Comparison of ENCODE assay signal across 8 cellular contexts in genomic region chr12:27383429-27384260, GRCh38. TPM values are rescaled to one million over a fixed set of nuclear protein-coding genes. Genes with fewer than 3 reads are reported as not detected.
DNase-seq lines count a peak whose midpoint lies in the region; ATAC-seq and TF ChIP-seq lines count a peak whose summit lies in the region.

No MANE protein-coding gene starts in this region.

- peak overlapping the region; percentile 18 for H2AFZ ChIP-seq in mesenchymal stem cell (ENCODE audit: low read depth, low read length)

- no peak overlapping the region for H2BK5ac ChIP-seq in mesenchymal stem cell (ENCODE audit: low read depth, low read length, poor library complexity, severe bottlenecking)

- no peak overlapping the region for H2BK120ac ChIP-seq in mesenchymal stem cell (ENCODE audit: low read depth, low read length)

- no peaks in the 10 kb centered on the region for H3K79me1 ChIP-seq in mesenchymal stem cell (replicated peaks; ENCODE audit: low read length, poor library complexity, severe bottlenecking)

- H4K91ac ChIP-seq in mesenchymal stem cell (ENCODE audit: low read length) = no peak overlapping the region

- H3K23ac ChIP-seq in mesenchymal stem cell (ENCODE audit: low read length in 2 of 2) = no peak overlapping the region

- H2AK5ac ChIP-seq in mesenchymal stem cell (ENCODE audit: low read length, severe bottlenecking) = no peak overlapping the region

- H2BK12ac ChIP-seq in mesenchymal stem cell (ENCODE audit: low read length in 2 of 2) = no peak overlapping the region

- H3K36me3 ChIP-seq in mesenchymal stem cell (ENCODE audit: control insufficient read depth in 1 of 2, insufficient read depth in 2 of 2, low read depth in 1 of 2, low read length in 2 of 2) = peaks cover 0 to 17% of the 10 kb centered on the region in 2 experiments

- TF ChIP-seq CTCF in GM12872 (IDR thresholded peaks at IDR 0.05; ENCODE audit: insufficient read depth, low read depth, low read length) = peak; percentile 97

- peaks cover 6% of the 10 kb centered on the region for H3K4me1 ChIP-seq in mesenchymal stem cell (ENCODE audit: control insufficient read depth, insufficient read depth, low read depth, low read length)

- no peak overlapping the region for H4K8ac ChIP-seq in mesenchymal stem cell (ENCODE audit: low read length)

- WGBS in mesenchymal stem cell = 62% methylated on average over 9 of the region's 12 CpGs

- H3K4ac ChIP-seq in mesenchymal stem cell (ENCODE audit: low read depth in 1 of 2, low read length in 2 of 2) = no peak overlapping the region

- H3K9ac ChIP-seq in mesenchymal stem cell (ENCODE audit: low read length) = peak overlapping the region; percentile 17

- H3K4me2 ChIP-seq in mesenchymal stem cell (ENCODE audit: low read length, poor library complexity, severe bottlenecking) = no peak overlapping the region

- H3K18ac ChIP-seq in mesenchymal stem cell (ENCODE audit: low read depth in 1 of 2, low read length in 2 of 2) = no peak overlapping the region

- DNase-seq in NCI-H69 (lab: John Stamatoyannopoulos, UW) = peak; percentile 72
- peak; percentile 37 to 58 for DNase-seq in activated CD4-positive, alpha-beta T cell treated with anti-CD3 and anti-CD28 coated beads, Interleukin-2, amount 50 U/mL, for 24 hours (ENCODE audit: low read depth in 1 of 2, low spot score in 1 of 2)
- DNase-seq in effector CD4-positive, alpha-beta T cell = peak; percentile 42
- peak; percentile 77 for DNase-seq in mesenchymal stem cell
- DNase-seq in stimulated activated CD8-positive, alpha-beta memory T cell treated with anti-CD3 and anti-CD28 coated beads, Interleukin-15, amount 100 ng/mL, for 48 hours (ENCODE audit: low read depth in 2 of 2) = peak; percentile 23 to 24

- H3K27ac ChIP-seq in mesenchymal stem cell (ENCODE audit: low read length, poor library complexity, severe bottlenecking) = no peak overlapping the region

- ATAC-seq in HG03175 (IDR thresholded peaks at IDR 0.05; ENCODE audit: unreplicated experiment) = peak; percentile 71
- no peak for ATAC-seq in GM18520 (IDR thresholded peaks at IDR 0.05; ENCODE audit: unreplicated experiment)

- no peak overlapping the region for H3K4me3 ChIP-seq in mesenchymal stem cell (ENCODE audit: insufficient read depth in 1 of 2, low read depth in 1 of 2, low read length in 2 of 2)

- no peaks in the 10 kb centered on the region for H3K27me3 ChIP-seq in mesenchymal stem cell (ENCODE audit: control insufficient read depth in 1 of 2, insufficient read depth in 1 of 2, low read length in 2 of 2)

- H2BK15ac ChIP-seq in mesenchymal stem cell (ENCODE audit: low read depth, poor library complexity, severe bottlenecking) = no peak overlapping the region

- H3K9me3 ChIP-seq in mesenchymal stem cell (ENCODE audit: control insufficient read depth, low read length) = no peaks in the 10 kb centered on the region

- no peak overlapping the region for H3K14ac ChIP-seq in mesenchymal stem cell (ENCODE audit: low read length in 2 of 2)

RNA-seq across cellular contexts. Expression of gene BMAL2, which starts 51.0 kb away (rescaled TPM):
- polyA plus RNA-seq in mesenchymal stem cell (2013, experiment 1 of 2) = 4.1 TPM
- polyA plus RNA-seq in mesenchymal stem cell (2013, experiment 2 of 2) = 4.6 TPM

Comparison
In these comparisons a context has a peak if more than half of its experiments do, and no peak if none do; other contexts are left out.
1. DNase-seq: peak in every context shown above with its lines; median percentile 77 in mesenchymal stem cell; 72 in NCI-H69; 48 in activated CD4-positive, alpha-beta T cell treated with anti-CD3 and anti-CD28 coated beads, Interleukin-2, amount 50 U/mL, for 24 hours; 42 in effector CD4-positive, alpha-beta T cell; 24 in stimulated activated CD8-positive, alpha-beta memory T cell treated with anti-CD3 and anti-CD28 coated beads, Interleukin-15, amount 100 ng/mL, for 48 hours.